Comparison of ENCODE assay signal across 1 cellular context in the genomic region with DNA sequence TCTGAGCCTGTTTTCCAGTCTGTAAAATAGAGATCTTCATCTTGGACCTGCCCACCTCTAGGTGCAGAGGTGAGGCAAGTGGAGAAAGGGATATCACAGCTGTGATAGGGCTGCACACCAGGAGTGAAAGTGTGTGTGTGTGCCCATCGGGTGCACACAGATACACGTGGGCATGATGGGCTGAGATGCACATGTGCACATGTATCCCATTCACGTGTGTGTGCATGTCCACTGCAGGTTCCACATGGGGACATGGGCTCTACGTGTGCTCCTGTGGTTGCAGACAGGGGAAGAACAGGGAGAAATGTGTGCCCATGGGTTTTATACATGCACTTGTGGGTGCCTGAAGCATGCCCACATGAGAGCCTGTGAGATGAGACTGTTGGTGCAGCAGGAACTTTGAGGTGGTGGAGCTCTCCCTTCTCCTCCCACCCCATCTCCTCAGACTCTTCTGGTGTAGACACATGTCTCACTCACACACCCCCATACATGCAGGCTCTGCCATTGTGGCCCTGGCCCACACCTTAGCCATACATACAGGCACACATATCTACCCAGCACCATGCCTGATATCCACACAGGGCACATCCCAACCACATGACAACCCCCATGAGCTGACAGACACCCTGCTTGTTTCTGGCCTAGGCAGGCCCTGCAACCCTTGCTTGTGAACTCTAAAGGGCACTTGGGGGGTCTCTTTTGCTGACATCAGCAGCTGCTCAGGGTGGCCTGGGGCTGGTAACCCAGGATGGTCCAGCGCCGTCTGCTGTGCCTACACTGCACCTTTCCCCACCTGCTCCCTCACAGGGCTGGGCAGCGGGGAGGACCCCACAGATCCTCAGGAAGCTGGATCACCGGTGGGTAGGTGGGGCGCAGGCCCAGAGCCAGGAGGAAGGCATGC.
TF ChIP-seq lines count a peak whose summit lies in the region.

No MANE protein-coding gene starts in this region.

TF ChIP-seq in IMR-90, 13 proteins besides CTCF, POLR2A, EP300 and RAD21 (continued from another document):
- TF ChIP-seq CEBPB (IDR thresholded peaks at IDR 0.05; ENCODE audit: low read depth, low read length) (no peak), MXI1 (IDR thresholded peaks at IDR 0.05; ENCODE audit: borderline replicate concordance, low read depth, low read length) (no peak)
